In the genomic region with DNA sequence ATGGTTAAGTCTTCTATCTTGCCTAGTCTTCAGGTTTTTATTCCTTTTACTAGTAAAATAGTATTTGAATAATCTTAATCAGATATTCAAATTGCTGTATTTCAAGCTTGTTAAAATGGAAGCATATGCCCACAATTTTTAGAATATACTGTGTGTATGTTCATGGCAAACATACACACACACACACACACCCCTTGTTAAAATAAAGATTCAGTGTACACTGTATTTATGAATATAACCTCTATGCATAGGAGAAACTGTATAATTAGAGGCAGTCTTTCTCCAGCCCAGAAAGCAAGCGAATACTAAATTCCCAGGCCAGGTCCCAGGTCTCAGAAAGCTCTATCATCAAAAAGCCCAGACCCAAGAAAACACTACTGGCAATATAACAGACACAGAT, we compare ENCODE assay signal across 16 cellular contexts.
"Had no signal": no experiment of that assay in that cellular context is flagged by ENCODE, and none has a peak within 500 bp of the region (broad histone marks: within the 10 kb centered on the region; RNA-seq: fewer than 3 reads in every experiment).

No MANE protein-coding gene starts in this region.

- H3K9me3 Mint-ChIP-seq: activated CD8-positive, alpha-beta T cell treated with anti-CD3 and anti-CD28 coated beads for 36 hours; neural progenitor cell; WTC11 had no signal

- H3K4me3 Mint-ChIP-seq: activated CD8-positive, alpha-beta T cell treated with anti-CD3 and anti-CD28 coated beads for 36 hours; neural progenitor cell; WTC11 had no signal

- H3K27me3 Mint-ChIP-seq: activated CD8-positive, alpha-beta T cell treated with anti-CD3 and anti-CD28 coated beads for 36 hours had no signal

- DNase-seq: activated CD4-positive, alpha-beta T cell treated with anti-CD3 and anti-CD28 coated beads for 4 hours; activated CD8-positive, alpha-beta T cell treated with anti-CD3 and anti-CD28 coated beads for 36 hours; activated gamma-delta T cell; activated T-cell treated with anti-CD3 and anti-CD28 coated beads, Interleukin-2, amount 50 U/mL, for 48 hours; colonic mucosa; effector CD4-positive, alpha-beta T cell; esophagus squamous epithelium; glutamatergic neuron; kidney glomerular epithelial cell; spleen; stomach; testis; upper lobe of left lung had no signal

- H3K4me1 Mint-ChIP-seq: neural progenitor cell had no signal

- ATAC-seq: activated CD8-positive, alpha-beta T cell treated with anti-CD3 and anti-CD28 coated beads for 36 hours; sciatic nerve; WTC11 had no signal

- H3K27ac Mint-ChIP-seq: activated CD8-positive, alpha-beta T cell treated with anti-CD3 and anti-CD28 coated beads for 36 hours; neural progenitor cell; WTC11 had no signal

- H3K36me3 Mint-ChIP-seq: neural progenitor cell, WTC11 had no signal
